1 cellular context compared by ENCODE assay signal in genomic region chr3:67515778-67516177, GRCh38.
TF ChIP-seq lines count a peak whose summit lies in the region.

No MANE protein-coding gene starts in this region.

TF ChIP-seq in WTC11, 78 proteins besides CTCF, POLR2A, EP300 and RAD21 (continued from another document):
- TF ChIP-seq, protein P1, sequence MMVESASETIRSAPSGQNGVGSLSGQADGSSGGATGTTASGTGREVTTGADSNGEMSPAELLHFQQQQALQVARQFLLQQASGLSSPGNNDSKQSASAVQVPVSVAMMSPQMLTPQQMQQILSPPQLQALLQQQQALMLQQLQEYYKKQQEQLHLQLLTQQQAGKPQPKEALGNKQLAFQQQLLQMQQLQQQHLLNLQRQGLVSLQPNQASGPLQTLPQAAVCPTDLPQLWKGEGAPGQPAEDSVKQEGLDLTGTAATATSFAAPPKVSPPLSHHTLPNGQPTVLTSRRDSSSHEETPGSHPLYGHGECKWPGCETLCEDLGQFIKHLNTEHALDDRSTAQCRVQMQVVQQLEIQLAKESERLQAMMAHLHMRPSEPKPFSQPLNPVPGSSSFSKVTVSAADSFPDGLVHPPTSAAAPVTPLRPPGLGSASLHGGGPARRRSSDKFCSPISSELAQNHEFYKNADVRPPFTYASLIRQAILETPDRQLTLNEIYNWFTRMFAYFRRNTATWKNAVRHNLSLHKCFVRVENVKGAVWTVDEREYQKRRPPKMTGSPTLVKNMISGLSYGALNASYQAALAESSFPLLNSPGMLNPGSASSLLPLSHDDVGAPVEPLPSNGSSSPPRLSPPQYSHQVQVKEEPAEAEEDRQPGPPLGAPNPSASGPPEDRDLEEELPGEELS (CRISPR knock-in tag; IDR thresholded peaks at IDR 0.05): no peak
- TF ChIP-seq ATF6 (CRISPR knock-in tag; IDR thresholded peaks at IDR 0.05) (no peak), TEAD4 (CRISPR knock-in tag; IDR thresholded peaks at IDR 0.05) (no peak), ARID4B (CRISPR knock-in tag; IDR thresholded peaks at IDR 0.05; ENCODE audit: borderline replicate concordance) (no peak), FOXP1 (CRISPR knock-in tag; IDR thresholded peaks at IDR 0.05; ENCODE audit: borderline replicate concordance) (no peak), GRHL2 (CRISPR knock-in tag; IDR thresholded peaks at IDR 0.05; ENCODE audit: insufficient replicate concordance, severe bottlenecking) (no peak), NR2C2 (CRISPR knock-in tag; IDR thresholded peaks at IDR 0.05) (no peak), ZNF396 (CRISPR knock-in tag; IDR thresholded peaks at IDR 0.05; ENCODE audit: borderline replicate concordance) (peak; percentile 70; the same call in 1 of the 2 replicates), RELA (CRISPR knock-in tag; IDR thresholded peaks at IDR 0.05; ENCODE audit: borderline replicate concordance) (no peak), ZNF671 (CRISPR knock-in tag; IDR thresholded peaks at IDR 0.05) (no peak), RORB (CRISPR knock-in tag; IDR thresholded peaks at IDR 0.05) (no peak), JAZF1 (CRISPR knock-in tag; IDR thresholded peaks at IDR 0.05) (no peak), MXD4 (CRISPR knock-in tag; IDR thresholded peaks at IDR 0.05; ENCODE audit: borderline replicate concordance) (peak; percentile 3; the same call in 1 of the 2 replicates), SP1 (CRISPR knock-in tag; conservative IDR thresholded peaks at IDR 0.05) (0 out of 2 replicates have a peak, but pooled peaks have one; percentile 21), HMGA2 (CRISPR knock-in tag; IDR thresholded peaks at IDR 0.05) (no peak), PRRX2 (CRISPR knock-in tag; IDR thresholded peaks at IDR 0.05) (0 out of 2 replicates have a peak, but pooled peaks have one; percentile 40)
- TF ChIP-seq, protein P2, sequence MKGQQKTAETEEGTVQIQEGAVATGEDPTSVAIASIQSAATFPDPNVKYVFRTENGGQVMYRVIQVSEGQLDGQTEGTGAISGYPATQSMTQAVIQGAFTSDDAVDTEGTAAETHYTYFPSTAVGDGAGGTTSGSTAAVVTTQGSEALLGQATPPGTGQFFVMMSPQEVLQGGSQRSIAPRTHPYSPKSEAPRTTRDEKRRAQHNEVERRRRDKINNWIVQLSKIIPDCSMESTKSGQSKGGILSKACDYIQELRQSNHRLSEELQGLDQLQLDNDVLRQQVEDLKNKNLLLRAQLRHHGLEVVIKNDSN (CRISPR knock-in tag; IDR thresholded peaks at IDR 0.05): no peak
- TF ChIP-seq, protein P3, sequence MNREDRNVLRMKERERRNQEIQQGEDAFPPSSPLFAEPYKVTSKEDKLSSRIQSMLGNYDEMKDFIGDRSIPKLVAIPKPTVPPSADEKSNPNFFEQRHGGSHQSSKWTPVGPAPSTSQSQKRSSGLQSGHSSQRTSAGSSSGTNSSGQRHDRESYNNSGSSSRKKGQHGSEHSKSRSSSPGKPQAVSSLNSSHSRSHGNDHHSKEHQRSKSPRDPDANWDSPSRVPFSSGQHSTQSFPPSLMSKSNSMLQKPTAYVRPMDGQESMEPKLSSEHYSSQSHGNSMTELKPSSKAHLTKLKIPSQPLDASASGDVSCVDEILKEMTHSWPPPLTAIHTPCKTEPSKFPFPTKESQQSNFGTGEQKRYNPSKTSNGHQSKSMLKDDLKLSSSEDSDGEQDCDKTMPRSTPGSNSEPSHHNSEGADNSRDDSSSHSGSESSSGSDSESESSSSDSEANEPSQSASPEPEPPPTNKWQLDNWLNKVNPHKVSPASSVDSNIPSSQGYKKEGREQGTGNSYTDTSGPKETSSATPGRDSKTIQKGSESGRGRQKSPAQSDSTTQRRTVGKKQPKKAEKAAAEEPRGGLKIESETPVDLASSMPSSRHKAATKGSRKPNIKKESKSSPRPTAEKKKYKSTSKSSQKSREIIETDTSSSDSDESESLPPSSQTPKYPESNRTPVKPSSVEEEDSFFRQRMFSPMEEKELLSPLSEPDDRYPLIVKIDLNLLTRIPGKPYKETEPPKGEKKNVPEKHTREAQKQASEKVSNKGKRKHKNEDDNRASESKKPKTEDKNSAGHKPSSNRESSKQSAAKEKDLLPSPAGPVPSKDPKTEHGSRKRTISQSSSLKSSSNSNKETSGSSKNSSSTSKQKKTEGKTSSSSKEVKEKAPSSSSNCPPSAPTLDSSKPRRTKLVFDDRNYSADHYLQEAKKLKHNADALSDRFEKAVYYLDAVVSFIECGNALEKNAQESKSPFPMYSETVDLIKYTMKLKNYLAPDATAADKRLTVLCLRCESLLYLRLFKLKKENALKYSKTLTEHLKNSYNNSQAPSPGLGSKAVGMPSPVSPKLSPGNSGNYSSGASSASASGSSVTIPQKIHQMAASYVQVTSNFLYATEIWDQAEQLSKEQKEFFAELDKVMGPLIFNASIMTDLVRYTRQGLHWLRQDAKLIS (CRISPR knock-in tag; IDR thresholded peaks at IDR 0.05; ENCODE audit: borderline replicate concordance): no peak
- TF ChIP-seq, protein P4, sequence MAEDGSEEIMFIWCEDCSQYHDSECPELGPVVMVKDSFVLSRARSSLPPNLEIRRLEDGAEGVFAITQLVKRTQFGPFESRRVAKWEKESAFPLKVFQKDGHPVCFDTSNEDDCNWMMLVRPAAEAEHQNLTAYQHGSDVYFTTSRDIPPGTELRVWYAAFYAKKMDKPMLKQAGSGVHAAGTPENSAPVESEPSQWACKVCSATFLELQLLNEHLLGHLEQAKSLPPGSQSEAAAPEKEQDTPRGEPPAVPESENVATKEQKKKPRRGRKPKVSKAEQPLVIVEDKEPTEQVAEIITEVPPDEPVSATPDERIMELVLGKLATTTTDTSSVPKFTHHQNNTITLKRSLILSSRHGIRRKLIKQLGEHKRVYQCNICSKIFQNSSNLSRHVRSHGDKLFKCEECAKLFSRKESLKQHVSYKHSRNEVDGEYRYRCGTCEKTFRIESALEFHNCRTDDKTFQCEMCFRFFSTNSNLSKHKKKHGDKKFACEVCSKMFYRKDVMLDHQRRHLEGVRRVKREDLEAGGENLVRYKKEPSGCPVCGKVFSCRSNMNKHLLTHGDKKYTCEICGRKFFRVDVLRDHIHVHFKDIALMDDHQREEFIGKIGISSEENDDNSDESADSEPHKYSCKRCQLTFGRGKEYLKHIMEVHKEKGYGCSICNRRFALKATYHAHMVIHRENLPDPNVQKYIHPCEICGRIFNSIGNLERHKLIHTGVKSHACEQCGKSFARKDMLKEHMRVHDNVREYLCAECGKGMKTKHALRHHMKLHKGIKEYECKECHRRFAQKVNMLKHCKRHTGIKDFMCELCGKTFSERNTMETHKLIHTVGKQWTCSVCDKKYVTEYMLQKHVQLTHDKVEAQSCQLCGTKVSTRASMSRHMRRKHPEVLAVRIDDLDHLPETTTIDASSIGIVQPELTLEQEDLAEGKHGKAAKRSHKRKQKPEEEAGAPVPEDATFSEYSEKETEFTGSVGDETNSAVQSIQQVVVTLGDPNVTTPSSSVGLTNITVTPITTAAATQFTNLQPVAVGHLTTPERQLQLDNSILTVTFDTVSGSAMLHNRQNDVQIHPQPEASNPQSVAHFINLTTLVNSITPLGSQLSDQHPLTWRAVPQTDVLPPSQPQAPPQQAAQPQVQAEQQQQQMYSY (CRISPR knock-in tag; IDR thresholded peaks at IDR 0.05): no peak
- TF ChIP-seq, protein P5, sequence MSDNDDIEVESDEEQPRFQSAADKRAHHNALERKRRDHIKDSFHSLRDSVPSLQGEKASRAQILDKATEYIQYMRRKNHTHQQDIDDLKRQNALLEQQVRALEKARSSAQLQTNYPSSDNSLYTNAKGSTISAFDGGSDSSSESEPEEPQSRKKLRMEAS (CRISPR knock-in tag; IDR thresholded peaks at IDR 0.05): no peak
- TF ChIP-seq, protein P6, sequence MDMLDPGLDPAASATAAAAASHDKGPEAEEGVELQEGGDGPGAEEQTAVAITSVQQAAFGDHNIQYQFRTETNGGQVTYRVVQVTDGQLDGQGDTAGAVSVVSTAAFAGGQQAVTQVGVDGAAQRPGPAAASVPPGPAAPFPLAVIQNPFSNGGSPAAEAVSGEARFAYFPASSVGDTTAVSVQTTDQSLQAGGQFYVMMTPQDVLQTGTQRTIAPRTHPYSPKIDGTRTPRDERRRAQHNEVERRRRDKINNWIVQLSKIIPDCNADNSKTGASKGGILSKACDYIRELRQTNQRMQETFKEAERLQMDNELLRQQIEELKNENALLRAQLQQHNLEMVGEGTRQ (CRISPR knock-in tag; IDR thresholded peaks at IDR 0.05): no peak
